In the genomic region with DNA sequence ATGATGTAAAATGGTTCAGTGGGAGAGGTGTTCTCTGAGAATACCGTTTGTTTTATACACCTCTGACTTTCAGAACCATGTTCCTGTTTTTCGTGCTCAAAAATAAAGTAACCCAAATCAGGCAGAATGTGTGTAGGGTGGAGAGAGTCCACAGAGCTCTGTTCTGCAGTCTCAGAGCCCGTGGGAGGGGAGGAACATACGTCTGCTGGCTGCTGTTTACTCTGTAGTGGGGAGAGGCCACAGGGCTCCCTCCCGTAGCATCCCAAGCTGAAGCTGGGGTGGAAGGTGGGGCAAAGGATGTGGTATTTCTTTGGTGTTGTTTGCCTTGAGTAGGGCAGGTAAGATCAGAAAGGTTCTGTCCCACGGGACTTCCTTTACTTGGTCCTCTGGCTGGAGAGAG, we compare ENCODE assay signal across 22 cellular contexts.
DNase-seq lines count a peak whose midpoint lies in the region; ATAC-seq and TF ChIP-seq lines count a peak whose summit lies in the region.
"Had no signal": no experiment of that assay in that cellular context is flagged by ENCODE, and none has a peak within 500 bp of the region (broad histone marks: within the 10 kb centered on the region; RNA-seq: fewer than 3 reads in every experiment).

No MANE protein-coding gene starts in this region.

- CTCF ChIA-PET in mammary epithelial cell (lab: Charles Lee; ENCODE audit: low non-redundant PET): no interaction called here

- TF ChIP-seq CTCF in mammary epithelial cell (conservative IDR thresholded peaks at IDR 0.05 in 1 of 2, IDR thresholded peaks at IDR 0.05 in 1 of 2; ENCODE audit: extremely low read depth in 1 of 2, insufficient read depth in 1 of 2, low read depth in 1 of 2, low read length in 2 of 2) (no peak), breast epithelium (IDR thresholded peaks at IDR 0.05) (no peak), dorsolateral prefrontal cortex (IDR thresholded peaks at IDR 0.05 in 54 of 56, conservative IDR thresholded peaks at IDR 0.05 in 2 of 56; ENCODE audit: low read depth in 1 of 56, partially characterized antibody in 56 of 56) (no peak), omental fat pad (IDR thresholded peaks at IDR 0.05) (no peak), colonic mucosa (IDR thresholded peaks at IDR 0.05) (no peak)

- no peak overlapping the region for H3K9ac ChIP-seq in mammary epithelial cell (ENCODE audit: insufficient read depth, low read length)
- no peak overlapping the region for H3K9ac ChIP-seq in colonic mucosa (ENCODE audit: low read depth in 2 of 2, low read length in 2 of 2)

- no peak for DNase-seq in mammary epithelial cell
- DNase-seq in breast epithelium (ENCODE audit: low spot score in 2 of 2): no peak
- peak; percentile 11 for DNase-seq in OCI-M1 (lab: John Stamatoyannopoulos, UW)
- peak in 2 of 10 donors; percentile 41 to 58 for DNase-seq in dorsolateral prefrontal cortex
- no peak for DNase-seq in omental fat pad (ENCODE audit: low spot score)
- no peak for DNase-seq in colonic mucosa
- DNase-seq: 8988T; ACHN; AML-193; C1 segment of cervical spinal cord; Calu3; CD4-positive, alpha-beta memory T cell; COR-L47; DMS53; DMS79 treated with DMSO at 0.1 percent for 48 hours; GF-D8; HFFc6 had no signal

- H3K9me3 ChIP-seq in mammary epithelial cell (replicated peaks; ENCODE audit: insufficient read depth, low read length) (peaks cover 2% of the 10 kb centered on the region), breast epithelium (no peaks in the 10 kb centered on the region), colonic mucosa (no peaks in the 10 kb centered on the region)
- H3K9me3 ChIP-seq: A549, HAP-1 had no signal

- H3K4me1 ChIP-seq in mammary epithelial cell (ENCODE audit: insufficient read depth, low read length): peaks cover 22% of the 10 kb centered on the region
- no peaks in the 10 kb centered on the region for H3K4me1 ChIP-seq in breast epithelium
- no peaks in the 10 kb centered on the region for H3K4me1 ChIP-seq in colonic mucosa
- H3K4me1 ChIP-seq: A549, HAP-1 had no signal

- no peaks in the 10 kb centered on the region for H3K79me2 ChIP-seq in mammary epithelial cell (ENCODE audit: insufficient read depth, low read length)

- no peaks in the 10 kb centered on the region for H4K20me1 ChIP-seq in mammary epithelial cell (ENCODE audit: insufficient read depth, low read length)

- no peak for TF ChIP-seq POLR2A in breast epithelium (IDR thresholded peaks at IDR 0.05)

- H3K27me3 ChIP-seq in mammary epithelial cell (ENCODE audit: insufficient read depth, low read length) (no peaks in the 10 kb centered on the region), breast epithelium (no peaks in the 10 kb centered on the region), dorsolateral prefrontal cortex (no peaks in the 10 kb centered on the region), colonic mucosa (no peaks in the 10 kb centered on the region)

- no peak overlapping the region for H3K4me2 ChIP-seq in mammary epithelial cell (ENCODE audit: insufficient read depth, low read depth, low read length)
- H3K4me2 ChIP-seq: A549, GM23338 had no signal

- H3K27ac ChIP-seq in mammary epithelial cell (ENCODE audit: insufficient read depth, low read depth, low read length) (no peak overlapping the region), breast epithelium (no peak overlapping the region), dorsolateral prefrontal cortex (peak overlapping the region in 47 of 59 donors; percentile 0 to 76 (median 41)), temporal lobe (ENCODE audit: low read depth, low read length) (peak overlapping the region; percentile 23), colonic mucosa (no peak overlapping the region)
- H3K27ac ChIP-seq: A549 had no signal

- H3K4me3 ChIP-seq in mammary epithelial cell (replicated peaks in 1 of 3; ENCODE audit: insufficient read depth in 1 of 3, low read depth in 2 of 3, low read length in 3 of 3) (no peak overlapping the region), breast epithelium (no peak overlapping the region), dorsolateral prefrontal cortex (no peak overlapping the region), colonic mucosa (no peak overlapping the region)
- H3K4me3 ChIP-seq: A549, GM23338, HAP-1 had no signal

- in situ Hi-C loops in mammary epithelial cell (cut with MboI; ENCODE audit: low sequenced_read_pairs in 2 of 2): no loop called here

- WGBS in mammary epithelial cell (ENCODE audit: low coverage, missing lambda C conversion rate): 80% methylated on average over 6 of the region's 6 CpGs

- H3K36me3 ChIP-seq in mammary epithelial cell (ENCODE audit: insufficient read depth, low read length) (no peaks in the 10 kb centered on the region), breast epithelium (no peaks in the 10 kb centered on the region), colonic mucosa (no peaks in the 10 kb centered on the region)
- H3K36me3 ChIP-seq: HAP-1 had no signal

- intact Hi-C loops in mammary epithelial cell (cut with micrococcal nuclease) (no loop called here), breast epithelium (cut with DNase I; ENCODE audit: low total_unique reads) (no loop called here), dorsolateral prefrontal cortex (cut with DNase I) (no loop called here), colonic mucosa (cut with DNase I) (no loop called here)

- dilution Hi-C loops in mammary epithelial cell (cut with HindIII; ENCODE audit: low sequenced_read_pairs): no loop called here

- BruUV-seq in mammary epithelial cell (replicated peaks; lab: Mats Ljungman, UMichigan): no TSS peak

- peak overlapping the region; percentile 57 for H2AFZ ChIP-seq in mammary epithelial cell (ENCODE audit: low read depth, low read length)
- H2AFZ ChIP-seq: GM23338 had no signal

- ATAC-seq in HG02623 (IDR thresholded peaks at IDR 0.05; ENCODE audit: unreplicated experiment) (no peak), omental fat pad (ENCODE audit: low FRiP score) (no peak)
- ATAC-seq: A549, GM23338 had no signal

Comparison
In these comparisons a context has a peak if more than half of its experiments do, and no peak if none do; other contexts are left out.
1. H3K27ac ChIP-seq: peak in dorsolateral prefrontal cortex (47 of 59) and temporal lobe (single experiment); none in mammary epithelial cell (single experiment), breast epithelium (0 of 2) and colonic mucosa (single experiment).